In the genomic region with DNA sequence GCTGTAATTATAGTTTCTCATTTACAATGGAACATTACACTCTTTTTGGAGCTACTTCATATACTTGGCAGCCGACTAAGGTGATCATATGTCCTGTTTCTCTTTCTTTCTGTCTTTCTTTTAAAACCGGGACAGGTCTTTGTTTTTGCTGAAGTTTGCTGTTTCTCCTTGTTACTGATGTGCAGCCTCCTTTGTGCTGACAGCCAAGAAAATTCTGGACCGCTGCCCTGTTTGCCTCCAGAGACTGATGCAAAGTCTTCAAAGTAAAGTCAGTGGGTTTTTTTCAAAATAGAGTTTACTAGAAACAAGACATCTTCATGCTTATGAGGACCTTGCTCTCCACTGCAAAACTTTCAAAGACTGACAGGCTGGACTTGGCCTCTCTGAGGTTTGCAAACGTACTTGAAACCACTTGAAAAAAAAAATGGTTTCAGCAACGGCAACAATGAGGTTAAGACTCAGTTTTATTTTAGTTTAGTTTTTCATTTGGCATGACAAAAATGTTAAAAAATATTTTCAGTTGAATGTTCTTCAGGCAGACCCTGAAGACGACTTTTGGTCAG, we compare ENCODE assay signal across 16 cellular contexts.
A peak's percentile ranks its signal among the peaks of the same experiment; 100 is the strongest.
DNase-seq lines count a peak whose midpoint lies in the region; ATAC-seq, FAIRE-seq and TF ChIP-seq lines count a peak whose summit lies in the region.
"Had no signal": no experiment of that assay in that cellular context is flagged by ENCODE, and none has a peak within 500 bp of the region (broad histone marks: within the 10 kb centered on the region; RNA-seq: fewer than 3 reads in every experiment).

No MANE protein-coding gene starts in this region.

- H3K4me1 ChIP-seq in ovary (ENCODE audit: insufficient read depth): peaks cover 7% of the 10 kb centered on the region
- H3K4me1 ChIP-seq in neuronal stem cell (ENCODE audit: control insufficient read depth in 2 of 2, insufficient read depth in 1 of 2, low read depth in 1 of 2, low read length in 2 of 2): no peaks in the 10 kb centered on the region

- peak overlapping the region in 1 of 2 donors; percentile 5 for H3K27ac ChIP-seq in ovary
- H3K27ac ChIP-seq in neuronal stem cell (replicated peaks; ENCODE audit: low read length): no peak overlapping the region
- H3K27ac ChIP-seq: GM23248 had no signal

- no peak overlapping the region for H4K8ac ChIP-seq in neuronal stem cell (ENCODE audit: low read depth, low read length)

- H4K91ac ChIP-seq in neuronal stem cell (ENCODE audit: low read depth, low read length, poor library complexity): no peak overlapping the region

- H3K4me3 ChIP-seq in ovary (no peak overlapping the region), neuronal stem cell (ENCODE audit: low read length in 2 of 2) (no peak overlapping the region)
- H3K4me3 ChIP-seq: GM23248, smooth muscle cell had no signal

- H3K23ac ChIP-seq in neuronal stem cell (ENCODE audit: low read depth, low read length, poor library complexity): no peak overlapping the region

- H3K4ac ChIP-seq in neuronal stem cell (ENCODE audit: low read length): no peak overlapping the region

- FAIRE-seq in H54 (lab: Jason Lieb, UNC): no peak
- FAIRE-seq: D721Med had no signal

- no peak overlapping the region for H3K9ac ChIP-seq in neuronal stem cell (ENCODE audit: low read depth, low read length, poor library complexity)
- H3K9ac ChIP-seq: GM23248 had no signal

- no peak overlapping the region for H3K18ac ChIP-seq in neuronal stem cell (ENCODE audit: low read length)

- H3K27me3 ChIP-seq in ovary: no peaks in the 10 kb centered on the region
- H3K27me3 ChIP-seq in neuronal stem cell (ENCODE audit: control insufficient read depth in 3 of 3, insufficient read depth in 3 of 3, low read depth in 1 of 3, low read length in 3 of 3): no peaks in the 10 kb centered on the region

- no peaks in the 10 kb centered on the region for H3K36me3 ChIP-seq in ovary
- H3K36me3 ChIP-seq in neuronal stem cell (replicated peaks in 1 of 2; ENCODE audit: control insufficient read depth in 2 of 2, insufficient read depth in 2 of 2, low read length in 2 of 2): no peaks in the 10 kb centered on the region

- no peak for TF ChIP-seq CTCF in ovary (IDR thresholded peaks at IDR 0.05)

- H3K14ac ChIP-seq in neuronal stem cell (ENCODE audit: low read length): no peak overlapping the region

- no peaks in the 10 kb centered on the region for H3K9me3 ChIP-seq in ovary
- H3K9me3 ChIP-seq in neuronal stem cell (replicated peaks in 1 of 2; ENCODE audit: control insufficient read depth in 2 of 2, insufficient read depth in 1 of 2, low read depth in 1 of 2, low read length in 2 of 2): no peaks in the 10 kb centered on the region

- no peak overlapping the region for H2AK5ac ChIP-seq in neuronal stem cell (ENCODE audit: low read depth, low read length)

- DNase-seq in DMS79 (lab: John Stamatoyannopoulos, UW) (peak; percentile 4), NCI-H446 (lab: John Stamatoyannopoulos, UW) (peak; percentile 75 to 86), head of caudate nucleus (peak in 35 of 42 donors; percentile 15 to 70 (median 40)), ovary (peak; percentile 57 to 84 (median 74)), H54 (ENCODE audit: insufficient read length, low spot score) (no peak), neuronal stem cell (ENCODE audit: low spot score) (no peak)
- DNase-seq in activated CD8-positive, alpha-beta memory T cell treated with anti-CD3 and anti-CD28 coated beads, Interleukin-2, amount 50 U/mL, for 48 hours: no peak
- DNase-seq: GM23248; IMR-90; NCI-H1048; stimulated activated naive CD8-positive, alpha-beta T cell treated with anti-CD3 and anti-CD28 coated beads, Interleukin-15, amount 100 ng/mL, for 72 hours had no signal

- no peak for TF ChIP-seq EP300 in ovary (IDR thresholded peaks at IDR 0.05)

- intact Hi-C loops in head of caudate nucleus (cut with DNase I) (no loop called here), ovary (cut with DNase I) (no loop called here)

- no peak overlapping the region for H2AFZ ChIP-seq in neuronal stem cell (ENCODE audit: low read length)
- H2AFZ ChIP-seq: GM23248 had no signal

- WGBS in ovary, 3 donors: 5 to 8% (median 6%) methylated on average over 6 of the region's 6 CpGs
- no CpG with 5 or more reads among the region's 6 CpGs for WGBS in neuronal stem cell (ENCODE audit: extremely low coverage in 2 of 2, insufficient read length in 2 of 2, insufficient replicate concordance in 1 of 2), 2 donors

- no peak overlapping the region for H3K4me2 ChIP-seq in neuronal stem cell (ENCODE audit: insufficient read depth, low read length, poor library complexity, severe bottlenecking)
- H3K4me2 ChIP-seq: smooth muscle cell had no signal

- no peaks in the 10 kb centered on the region for H3K79me1 ChIP-seq in neuronal stem cell (ENCODE audit: low read depth, low read length)

- no peak overlapping the region for H2BK12ac ChIP-seq in neuronal stem cell (ENCODE audit: low read length)

- H2BK5ac ChIP-seq in neuronal stem cell (ENCODE audit: low read length): no peak overlapping the region

- ATAC-seq in GM18498 (IDR thresholded peaks at IDR 0.05; ENCODE audit: unreplicated experiment): no peak
- ATAC-seq: left colon; natural killer cell treated with Interleukin-12 subunit alpha and Interleukin-12 subunit beta and Interleukin-15 and Interleukin-18, amount 100 ng/mL, for 72 hours; stimulated activated naive CD8-positive, alpha-beta T cell treated with anti-CD3 and anti-CD28 coated beads, Interleukin-15, amount 100 ng/mL, for 72 hours had no signal

- H2BK120ac ChIP-seq in neuronal stem cell (ENCODE audit: low read depth, low read length): no peak overlapping the region

- H2BK15ac ChIP-seq in neuronal stem cell (ENCODE audit: low read length): no peak overlapping the region

- TF ChIP-seq POLR2A in ovary (IDR thresholded peaks at IDR 0.05) (no peak), H54 (IDR thresholded peaks at IDR 0.05; ENCODE audit: low read depth, low read length) (no peak)

Comparison
In these comparisons a context has a peak if more than half of its experiments do, and no peak if none do; other contexts are left out.
1. DNase-seq: peak in DMS79 (single experiment), NCI-H446 (2 of 2), head of caudate nucleus (35 of 42) and ovary (5 of 5); none in H54 (single experiment), activated CD8-positive, alpha-beta memory T cell treated with anti-CD3 and anti-CD28 coated beads, Interleukin-2, amount 50 U/mL, for 48 hours (single experiment) and neuronal stem cell (single experiment).